In genomic region chr20:38073307-38074010, GRCh38 we compare ENCODE assay signal across 8 cellular contexts. TPM values are rescaled to one million over a fixed set of nuclear protein-coding genes. Genes with fewer than 3 reads are reported as not detected.
DNase-seq lines count a peak whose midpoint lies in the region; ATAC-seq and TF ChIP-seq lines count a peak whose summit lies in the region.

No MANE protein-coding gene starts in this region.

- CTCF ChIA-PET in Caco-2 (lab: Charles Lee), result interaction anchor here (0.6 to 3.6 kb wide), 49 partner anchors 9 to 335 kb away, joined by 3 to 147 read pairs (median 5); partner anchors contain the start of genes RPRD1B, TGM2 and TTI1

- peak; percentile 84 for ATAC-seq in GM23338
- ATAC-seq in sciatic nerve, result peak; percentile 94
- ATAC-seq in GM21360 (IDR thresholded peaks at IDR 0.05; ENCODE audit: unreplicated experiment), result no peak

- H3K27me3 ChIP-seq in Caco-2 (replicated peaks; ENCODE audit: control insufficient read depth, insufficient read depth, low read length), result no peaks in the 10 kb centered on the region
- H3K27me3 ChIP-seq in GM23338 (ENCODE audit: insufficient read depth), result no peaks in the 10 kb centered on the region

- H4K20me1 ChIP-seq in GM23338 (replicated peaks; ENCODE audit: insufficient read depth), result peaks cover 15% of the 10 kb centered on the region; the same call in 1 of the 2 replicates

- H3K4me3 Mint-ChIP-seq in Caco-2 (ENCODE audit: unreplicated experiment) (no peak overlapping the region), GM23338 (no peak overlapping the region)

- H3K36me3 ChIP-seq in Caco-2 (ENCODE audit: control insufficient read depth, insufficient read depth, low read length), result peaks cover 8% of the 10 kb centered on the region
- H3K36me3 ChIP-seq in GM23338 (ENCODE audit: insufficient read depth), result peaks cover 6% of the 10 kb centered on the region; the same call in 1 of the 2 replicates

- TF ChIP-seq CTCF in Caco-2 (IDR thresholded peaks at IDR 0.05; ENCODE audit: insufficient read depth in 1 of 2, low read depth in 1 of 2, low read length in 1 of 2, severe bottlenecking in 1 of 2, unreplicated experiment in 1 of 2) (peak; percentile 95 to 98), GM23338 (conservative IDR thresholded peaks at IDR 0.05; ENCODE audit: low read depth in 2 of 2) (peak; percentile 58 to 75)

- H3K36me3 Mint-ChIP-seq in Caco-2 (ENCODE audit: insufficient read depth, unreplicated experiment), result peaks cover 94% of the 10 kb centered on the region
- peaks cover 48% of the 10 kb centered on the region for H3K36me3 Mint-ChIP-seq in GM23338 (ENCODE audit: low read depth)

- BruUV-seq in Caco-2 (replicated peaks; lab: Mats Ljungman, UMichigan), result no TSS peak

- H3K4me1 ChIP-seq in Caco-2, result peaks cover 4% of the 10 kb centered on the region; the same call in 1 of the 2 replicates
- no peaks in the 10 kb centered on the region for H3K4me1 ChIP-seq in GM23338 (ENCODE audit: insufficient read depth)

- H2AFZ ChIP-seq in GM23338, result no peak overlapping the region

- POLR2A ChIA-PET in Caco-2 (lab: Charles Lee), result no interaction called here

- H3K27me3 Mint-ChIP-seq in Caco-2 (ENCODE audit: insufficient read depth, unreplicated experiment) (no peaks in the 10 kb centered on the region), GM23338 (ENCODE audit: insufficient read depth, low read depth, poor library complexity) (peaks cover 2% of the 10 kb centered on the region)

- H3K4me1 Mint-ChIP-seq in Caco-2 (ENCODE audit: low read depth, unreplicated experiment) (peaks cover 13% of the 10 kb centered on the region), GM23338 (peaks cover 12% of the 10 kb centered on the region)

- DNase-seq in Caco-2 (peak in 1 of 2 experiments; percentile 85), GM23338 (ENCODE audit: low spot score) (peak; percentile 86), NCI-H524 treated with DMSO at 0.1 percent for 48 hours (lab: John Stamatoyannopoulos, UW) (peak; percentile 82), astrocyte of the hippocampus (ENCODE audit: low read depth, low spot score) (peak; percentile 87), hepatic stellate cell (ENCODE audit: low spot score) (peak; percentile 70), sciatic nerve (ENCODE audit: low spot score) (no peak)
- DNase-seq in activated CD8-positive, alpha-beta memory T cell treated with anti-CD3 and anti-CD28 coated beads, Interleukin-2, amount 50 U/mL, for 4 hours, result no peak

- H3F3A ChIP-seq in GM23338 (replicated peaks; ENCODE audit: low read depth), result no peaks in the 10 kb centered on the region

- no peaks in the 10 kb centered on the region for H3K9me3 ChIP-seq in Caco-2

- H3K9me2 ChIP-seq in GM23338 (ENCODE audit: insufficient read depth), result no peaks in the 10 kb centered on the region

- H3K27ac Mint-ChIP-seq in Caco-2 (ENCODE audit: unreplicated experiment), result no peak overlapping the region
- no peak overlapping the region for H3K27ac Mint-ChIP-seq in GM23338

- H3K79me2 ChIP-seq in GM23338 (replicated peaks; ENCODE audit: insufficient read depth), result peaks cover 19% of the 10 kb centered on the region

- H3K9me3 Mint-ChIP-seq in Caco-2 (ENCODE audit: unreplicated experiment) (no peaks in the 10 kb centered on the region), GM23338 (no peaks in the 10 kb centered on the region)

- intact Hi-C loops in Caco-2 (cut with micrococcal nuclease; ENCODE audit: unreplicated experiment) (loop anchor here (1.0 to 2.0 kb wide), 5 partner anchors 17 to 335 kb away; partner anchors contain the start of gene TGM2), sciatic nerve (cut with DNase I) (no loop called here)

- H3K4me3 ChIP-seq in Caco-2 (ENCODE audit: low read depth, low read length), result no peak overlapping the region
- no peak overlapping the region for H3K4me3 ChIP-seq in GM23338

- no peak overlapping the region; the same call in 1 of the 2 replicates for H3K27ac ChIP-seq in GM23338 (ENCODE audit: low read depth)

- no peak overlapping the region for H3K4me2 ChIP-seq in GM23338

TF ChIP-seq in GM23338, 12 proteins besides CTCF, POLR2A, EP300 and RAD21 (continues in another document):
- TF ChIP-seq POLR2AphosphoS5 (IDR thresholded peaks at IDR 0.05; ENCODE audit: low read depth), result no peak
- TF ChIP-seq ZNF331 (CRISPR knock-in tag; IDR thresholded peaks at IDR 0.05; ENCODE audit: low read depth), result no peak
- TF ChIP-seq, protein P1, sequence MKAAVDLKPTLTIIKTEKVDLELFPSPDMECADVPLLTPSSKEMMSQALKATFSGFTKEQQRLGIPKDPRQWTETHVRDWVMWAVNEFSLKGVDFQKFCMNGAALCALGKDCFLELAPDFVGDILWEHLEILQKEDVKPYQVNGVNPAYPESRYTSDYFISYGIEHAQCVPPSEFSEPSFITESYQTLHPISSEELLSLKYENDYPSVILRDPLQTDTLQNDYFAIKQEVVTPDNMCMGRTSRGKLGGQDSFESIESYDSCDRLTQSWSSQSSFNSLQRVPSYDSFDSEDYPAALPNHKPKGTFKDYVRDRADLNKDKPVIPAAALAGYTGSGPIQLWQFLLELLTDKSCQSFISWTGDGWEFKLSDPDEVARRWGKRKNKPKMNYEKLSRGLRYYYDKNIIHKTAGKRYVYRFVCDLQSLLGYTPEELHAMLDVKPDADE (IDR thresholded peaks at IDR 0.05), result no peak
- no peak for TF ChIP-seq JUNB (IDR thresholded peaks at IDR 0.05; ENCODE audit: unreplicated experiment)
- TF ChIP-seq, protein P2, sequence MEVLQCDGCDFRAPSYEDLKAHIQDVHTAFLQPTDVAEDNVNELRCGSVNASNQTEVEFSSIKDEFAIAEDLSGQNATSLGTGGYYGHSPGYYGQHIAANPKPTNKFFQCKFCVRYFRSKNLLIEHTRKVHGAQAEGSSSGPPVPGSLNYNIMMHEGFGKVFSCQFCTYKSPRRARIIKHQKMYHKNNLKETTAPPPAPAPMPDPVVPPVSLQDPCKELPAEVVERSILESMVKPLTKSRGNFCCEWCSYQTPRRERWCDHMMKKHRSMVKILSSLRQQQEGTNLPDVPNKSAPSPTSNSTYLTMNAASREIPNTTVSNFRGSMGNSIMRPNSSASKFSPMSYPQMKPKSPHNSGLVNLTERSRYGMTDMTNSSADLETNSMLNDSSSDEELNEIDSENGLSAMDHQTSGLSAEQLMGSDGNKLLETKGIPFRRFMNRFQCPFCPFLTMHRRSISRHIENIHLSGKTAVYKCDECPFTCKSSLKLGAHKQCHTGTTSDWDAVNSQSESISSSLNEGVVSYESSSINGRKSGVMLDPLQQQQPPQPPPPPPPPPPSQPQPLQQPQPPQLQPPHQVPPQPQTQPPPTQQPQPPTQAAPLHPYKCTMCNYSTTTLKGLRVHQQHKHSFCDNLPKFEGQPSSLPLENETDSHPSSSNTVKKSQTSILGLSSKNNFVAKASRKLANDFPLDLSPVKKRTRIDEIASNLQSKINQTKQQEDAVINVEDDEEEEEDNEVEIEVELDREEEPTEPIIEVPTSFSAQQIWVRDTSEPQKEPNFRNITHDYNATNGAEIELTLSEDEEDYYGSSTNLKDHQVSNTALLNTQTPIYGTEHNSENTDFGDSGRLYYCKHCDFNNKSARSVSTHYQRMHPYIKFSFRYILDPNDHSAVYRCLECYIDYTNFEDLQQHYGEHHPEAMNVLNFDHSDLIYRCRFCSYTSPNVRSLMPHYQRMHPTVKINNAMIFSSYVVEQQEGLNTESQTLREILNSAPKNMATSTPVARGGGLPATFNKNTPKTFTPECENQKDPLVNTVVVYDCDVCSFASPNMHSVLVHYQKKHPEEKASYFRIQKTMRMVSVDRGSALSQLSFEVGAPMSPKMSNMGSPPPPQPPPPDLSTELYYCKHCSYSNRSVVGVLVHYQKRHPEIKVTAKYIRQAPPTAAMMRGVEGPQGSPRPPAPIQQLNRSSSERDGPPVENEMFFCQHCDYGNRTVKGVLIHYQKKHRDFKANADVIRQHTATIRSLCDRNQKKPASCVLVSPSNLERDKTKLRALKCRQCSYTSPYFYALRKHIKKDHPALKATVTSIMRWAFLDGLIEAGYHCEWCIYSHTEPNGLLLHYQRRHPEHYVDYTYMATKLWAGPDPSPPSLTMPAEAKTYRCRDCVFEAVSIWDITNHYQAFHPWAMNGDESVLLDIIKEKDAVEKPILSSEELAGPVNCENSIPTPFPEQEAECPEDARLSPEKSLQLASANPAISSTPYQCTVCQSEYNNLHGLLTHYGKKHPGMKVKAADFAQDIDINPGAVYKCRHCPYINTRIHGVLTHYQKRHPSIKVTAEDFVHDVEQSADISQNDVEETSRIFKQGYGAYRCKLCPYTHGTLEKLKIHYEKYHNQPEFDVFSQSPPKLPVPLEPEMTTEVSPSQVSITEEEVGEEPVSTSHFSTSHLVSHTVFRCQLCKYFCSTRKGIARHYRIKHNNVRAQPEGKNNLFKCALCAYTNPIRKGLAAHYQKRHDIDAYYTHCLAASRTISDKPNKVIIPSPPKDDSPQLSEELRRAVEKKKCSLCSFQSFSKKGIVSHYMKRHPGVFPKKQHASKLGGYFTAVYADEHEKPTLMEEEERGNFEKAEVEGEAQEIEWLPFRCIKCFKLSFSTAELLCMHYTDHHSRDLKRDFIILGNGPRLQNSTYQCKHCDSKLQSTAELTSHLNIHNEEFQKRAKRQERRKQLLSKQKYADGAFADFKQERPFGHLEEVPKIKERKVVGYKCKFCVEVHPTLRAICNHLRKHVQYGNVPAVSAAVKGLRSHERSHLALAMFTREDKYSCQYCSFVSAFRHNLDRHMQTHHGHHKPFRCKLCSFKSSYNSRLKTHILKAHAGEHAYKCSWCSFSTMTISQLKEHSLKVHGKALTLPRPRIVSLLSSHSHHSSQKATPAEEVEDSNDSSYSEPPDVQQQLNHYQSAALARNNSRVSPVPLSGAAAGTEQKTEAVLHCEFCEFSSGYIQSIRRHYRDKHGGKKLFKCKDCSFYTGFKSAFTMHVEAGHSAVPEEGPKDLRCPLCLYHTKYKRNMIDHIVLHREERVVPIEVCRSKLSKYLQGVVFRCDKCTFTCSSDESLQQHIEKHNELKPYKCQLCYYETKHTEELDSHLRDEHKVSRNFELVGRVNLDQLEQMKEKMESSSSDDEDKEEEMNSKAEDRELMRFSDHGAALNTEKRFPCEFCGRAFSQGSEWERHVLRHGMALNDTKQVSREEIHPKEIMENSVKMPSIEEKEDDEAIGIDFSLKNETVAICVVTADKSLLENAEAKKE (CRISPR knock-in tag; IDR thresholded peaks at IDR 0.05), result no peak
- TF ChIP-seq STAT1 (IDR thresholded peaks at IDR 0.05; ENCODE audit: unreplicated experiment), result no peak
- TF ChIP-seq ZNF114 (CRISPR knock-in tag; IDR thresholded peaks at IDR 0.05), result no peak

RNA-seq across cellular contexts. Expression of gene RPRD1B, which starts 39.9 kb away (rescaled TPM):
- total RNA-seq in Caco-2 (2022) (102 and 112 TPM in 2 replicates), sciatic nerve (41.9 TPM)
- 14.8 and 24.3 TPM in 2 replicates for total RNA-seq in GM23338 (2014; rRNA removed; shearing (Covaris generic))
- 6.3 and 7.3 TPM in 2 replicates for polyA plus RNA-seq in GM23338 (2016; fragmentation: Nextera tagmentation; extraction: Ambion mirVana)

RNA-seq across cellular contexts. Expression of gene TTI1, which starts 40.2 kb away (rescaled TPM):
- total RNA-seq in Caco-2 (2022) (59.2 and 62.3 TPM in 2 replicates), sciatic nerve (15.2 TPM)
- total RNA-seq in GM23338 (2014; rRNA removed; shearing (Covaris generic)), result 48.7 and 56.4 TPM in 2 replicates
- 17.3 and 17.8 TPM in 2 replicates for polyA plus RNA-seq in GM23338 (2016; fragmentation: Nextera tagmentation; extraction: Ambion mirVana)

Comparison
In these comparisons a context has a peak if more than half of its experiments do, and no peak if none do; other contexts are left out.
1. DNase-seq: peak in GM23338 (single experiment), NCI-H524 treated with DMSO at 0.1 percent for 48 hours (single experiment), astrocyte of the hippocampus (single experiment) and hepatic stellate cell (single experiment); none in sciatic nerve (single experiment) and activated CD8-positive, alpha-beta memory T cell treated with anti-CD3 and anti-CD28 coated beads, Interleukin-2, amount 50 U/mL, for 4 hours (single experiment).